ENCODE assay signal across 1 cellular context in the genomic region with DNA sequence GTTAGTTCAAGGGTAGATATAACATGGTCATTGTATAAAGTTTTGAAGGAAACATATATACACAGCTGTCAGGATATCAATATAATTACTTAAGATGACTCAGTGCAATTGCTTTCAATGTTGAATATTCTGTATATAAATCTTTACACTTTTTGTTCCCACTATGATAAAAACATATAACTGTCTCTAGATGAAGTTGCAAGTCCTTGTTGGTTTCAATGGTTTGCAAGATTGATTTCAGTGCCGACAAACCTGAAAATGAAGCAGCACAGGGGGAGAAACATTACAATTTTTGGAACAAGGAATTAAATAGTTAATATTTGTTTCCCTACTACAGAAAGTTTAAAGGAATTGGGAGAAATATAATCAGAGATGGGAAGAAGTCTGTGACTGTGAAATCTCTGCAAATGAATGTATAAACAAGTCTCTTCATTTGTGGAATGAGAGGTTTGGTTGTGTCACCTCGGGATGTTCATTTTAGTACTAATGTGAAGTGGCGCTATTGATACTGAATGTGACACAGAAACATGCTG.
TF ChIP-seq lines count a peak whose summit lies in the region.

No MANE protein-coding gene starts in this region.

TF ChIP-seq in K562, 482 proteins besides CTCF, POLR2A, EP300 and RAD21 (continues in another document):
- no peak for TF ChIP-seq ZNF224 (CRISPR knock-in tag; IDR thresholded peaks at IDR 0.05)
- no peak for TF ChIP-seq TAF1 (IDR thresholded peaks at IDR 0.05; ENCODE audit: control insufficient read depth, extremely low read depth, insufficient read depth, low read length, severe bottlenecking)
- TF ChIP-seq, protein P1, sequence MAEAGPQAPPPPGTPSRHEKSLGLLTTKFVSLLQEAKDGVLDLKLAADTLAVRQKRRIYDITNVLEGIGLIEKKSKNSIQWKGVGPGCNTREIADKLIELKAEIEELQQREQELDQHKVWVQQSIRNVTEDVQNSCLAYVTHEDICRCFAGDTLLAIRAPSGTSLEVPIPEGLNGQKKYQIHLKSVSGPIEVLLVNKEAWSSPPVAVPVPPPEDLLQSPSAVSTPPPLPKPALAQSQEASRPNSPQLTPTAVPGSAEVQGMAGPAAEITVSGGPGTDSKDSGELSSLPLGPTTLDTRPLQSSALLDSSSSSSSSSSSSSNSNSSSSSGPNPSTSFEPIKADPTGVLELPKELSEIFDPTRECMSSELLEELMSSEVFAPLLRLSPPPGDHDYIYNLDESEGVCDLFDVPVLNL (CRISPR knock-in tag; IDR thresholded peaks at IDR 0.05; ENCODE audit: low read depth), result no peak
- TF ChIP-seq BACH1 (tag; IDR thresholded peaks at IDR 0.05), result no peak
- no peak for TF ChIP-seq NR1H2 (CRISPR knock-in tag; IDR thresholded peaks at IDR 0.05)
- TF ChIP-seq MAFG (tag; conservative IDR thresholded peaks at IDR 0.05), result peak; percentile 75
- no peak for TF ChIP-seq ATF6 (CRISPR knock-in tag; IDR thresholded peaks at IDR 0.05)
- TF ChIP-seq RNF2 (IDR thresholded peaks at IDR 0.05), result no peak
- TF ChIP-seq RFX7 (CRISPR knock-in tag; IDR thresholded peaks at IDR 0.05), result no peak
- no peak for TF ChIP-seq ZSCAN29 (IDR thresholded peaks at IDR 0.05)
- no peak for TF ChIP-seq WHSC1 (IDR thresholded peaks at IDR 0.05; ENCODE audit: low read length)
- TF ChIP-seq NR3C1 (CRISPR knock-in tag; IDR thresholded peaks at IDR 0.05), result no peak
- no peak for TF ChIP-seq ZFP1 (CRISPR knock-in tag; IDR thresholded peaks at IDR 0.05)
- 0 out of 2 replicates have a peak, but pooled peaks have one; percentile 40 for TF ChIP-seq ZNF589 (CRISPR knock-in tag; IDR thresholded peaks at IDR 0.05; ENCODE audit: low read depth)
- peak; percentile 39 for TF ChIP-seq MEIS2 (IDR thresholded peaks at IDR 0.05; ENCODE audit: partially characterized antibody)
- no peak for TF ChIP-seq E2F1 (CRISPR knock-in tag; IDR thresholded peaks at IDR 0.05)
- no peak for TF ChIP-seq TEAD1 (CRISPR knock-in tag; IDR thresholded peaks at IDR 0.05)
- TF ChIP-seq CCNT2 (IDR thresholded peaks at IDR 0.05; ENCODE audit: borderline replicate concordance, extremely low read depth, insufficient read length, low read depth, low read length), result no peak
- TF ChIP-seq ZNF316 (IDR thresholded peaks at IDR 0.05), result peak; percentile 72
- TF ChIP-seq, protein P2, sequence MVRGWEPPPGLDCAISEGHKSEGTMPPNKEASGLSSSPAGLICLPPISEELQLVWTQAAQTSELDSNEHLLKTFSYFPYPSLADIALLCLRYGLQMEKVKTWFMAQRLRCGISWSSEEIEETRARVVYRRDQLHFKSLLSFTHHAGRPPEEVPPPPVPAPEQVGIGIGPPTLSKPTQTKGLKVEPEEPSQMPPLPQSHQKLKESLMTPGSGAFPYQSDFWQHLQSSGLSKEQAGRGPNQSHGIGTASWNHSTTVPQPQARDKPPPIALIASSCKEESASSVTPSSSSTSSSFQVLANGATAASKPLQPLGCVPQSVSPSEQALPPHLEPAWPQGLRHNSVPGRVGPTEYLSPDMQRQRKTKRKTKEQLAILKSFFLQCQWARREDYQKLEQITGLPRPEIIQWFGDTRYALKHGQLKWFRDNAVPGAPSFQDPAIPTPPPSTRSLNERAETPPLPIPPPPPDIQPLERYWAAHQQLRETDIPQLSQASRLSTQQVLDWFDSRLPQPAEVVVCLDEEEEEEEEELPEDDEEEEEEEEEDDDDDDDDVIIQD (CRISPR knock-in tag; IDR thresholded peaks at IDR 0.05), result no peak
- TF ChIP-seq ZNF518B (CRISPR knock-in tag; IDR thresholded peaks at IDR 0.05), result no peak
- no peak for TF ChIP-seq KDM5B (IDR thresholded peaks at IDR 0.05; ENCODE audit: insufficient replicate concordance, low read depth, low read length)
- TF ChIP-seq CREBBP (IDR thresholded peaks at IDR 0.05; ENCODE audit: low read depth, low read length), result no peak
- TF ChIP-seq IFI16 (CRISPR knock-in tag; IDR thresholded peaks at IDR 0.05), result peak; percentile 54; the same call in 1 of the 2 replicates
- no peak for TF ChIP-seq ZNF212 (CRISPR knock-in tag; IDR thresholded peaks at IDR 0.05)
- TF ChIP-seq, protein P3, sequence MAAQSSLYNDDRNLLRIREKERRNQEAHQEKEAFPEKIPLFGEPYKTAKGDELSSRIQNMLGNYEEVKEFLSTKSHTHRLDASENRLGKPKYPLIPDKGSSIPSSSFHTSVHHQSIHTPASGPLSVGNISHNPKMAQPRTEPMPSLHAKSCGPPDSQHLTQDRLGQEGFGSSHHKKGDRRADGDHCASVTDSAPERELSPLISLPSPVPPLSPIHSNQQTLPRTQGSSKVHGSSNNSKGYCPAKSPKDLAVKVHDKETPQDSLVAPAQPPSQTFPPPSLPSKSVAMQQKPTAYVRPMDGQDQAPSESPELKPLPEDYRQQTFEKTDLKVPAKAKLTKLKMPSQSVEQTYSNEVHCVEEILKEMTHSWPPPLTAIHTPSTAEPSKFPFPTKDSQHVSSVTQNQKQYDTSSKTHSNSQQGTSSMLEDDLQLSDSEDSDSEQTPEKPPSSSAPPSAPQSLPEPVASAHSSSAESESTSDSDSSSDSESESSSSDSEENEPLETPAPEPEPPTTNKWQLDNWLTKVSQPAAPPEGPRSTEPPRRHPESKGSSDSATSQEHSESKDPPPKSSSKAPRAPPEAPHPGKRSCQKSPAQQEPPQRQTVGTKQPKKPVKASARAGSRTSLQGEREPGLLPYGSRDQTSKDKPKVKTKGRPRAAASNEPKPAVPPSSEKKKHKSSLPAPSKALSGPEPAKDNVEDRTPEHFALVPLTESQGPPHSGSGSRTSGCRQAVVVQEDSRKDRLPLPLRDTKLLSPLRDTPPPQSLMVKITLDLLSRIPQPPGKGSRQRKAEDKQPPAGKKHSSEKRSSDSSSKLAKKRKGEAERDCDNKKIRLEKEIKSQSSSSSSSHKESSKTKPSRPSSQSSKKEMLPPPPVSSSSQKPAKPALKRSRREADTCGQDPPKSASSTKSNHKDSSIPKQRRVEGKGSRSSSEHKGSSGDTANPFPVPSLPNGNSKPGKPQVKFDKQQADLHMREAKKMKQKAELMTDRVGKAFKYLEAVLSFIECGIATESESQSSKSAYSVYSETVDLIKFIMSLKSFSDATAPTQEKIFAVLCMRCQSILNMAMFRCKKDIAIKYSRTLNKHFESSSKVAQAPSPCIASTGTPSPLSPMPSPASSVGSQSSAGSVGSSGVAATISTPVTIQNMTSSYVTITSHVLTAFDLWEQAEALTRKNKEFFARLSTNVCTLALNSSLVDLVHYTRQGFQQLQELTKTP (IDR thresholded peaks at IDR 0.05; ENCODE audit: low read depth in 1 of 2, partially characterized antibody in 2 of 2), result no peak
- no peak for TF ChIP-seq ZNF253 (CRISPR knock-in tag; conservative IDR thresholded peaks at IDR 0.05)
- no peak for TF ChIP-seq KDM4B (IDR thresholded peaks at IDR 0.05; ENCODE audit: borderline replicate concordance in 2 of 2, low read depth in 1 of 2)
- no peak for TF ChIP-seq PCBP2 (IDR thresholded peaks at IDR 0.05; ENCODE audit: low read depth, low read length, poor library complexity, severe bottlenecking)
- TF ChIP-seq FOXA3 (CRISPR knock-in tag; conservative IDR thresholded peaks at IDR 0.05 in 1 of 2, IDR thresholded peaks at IDR 0.05 in 1 of 2), result no peak
- peak; percentile 26; the same call in 1 of the 2 replicates for TF ChIP-seq ATF3 (IDR thresholded peaks at IDR 0.05)
- TF ChIP-seq ATF3 (CRISPR knock-in tag; conservative IDR thresholded peaks at IDR 0.05), result no peak
- TF ChIP-seq, protein P4, sequence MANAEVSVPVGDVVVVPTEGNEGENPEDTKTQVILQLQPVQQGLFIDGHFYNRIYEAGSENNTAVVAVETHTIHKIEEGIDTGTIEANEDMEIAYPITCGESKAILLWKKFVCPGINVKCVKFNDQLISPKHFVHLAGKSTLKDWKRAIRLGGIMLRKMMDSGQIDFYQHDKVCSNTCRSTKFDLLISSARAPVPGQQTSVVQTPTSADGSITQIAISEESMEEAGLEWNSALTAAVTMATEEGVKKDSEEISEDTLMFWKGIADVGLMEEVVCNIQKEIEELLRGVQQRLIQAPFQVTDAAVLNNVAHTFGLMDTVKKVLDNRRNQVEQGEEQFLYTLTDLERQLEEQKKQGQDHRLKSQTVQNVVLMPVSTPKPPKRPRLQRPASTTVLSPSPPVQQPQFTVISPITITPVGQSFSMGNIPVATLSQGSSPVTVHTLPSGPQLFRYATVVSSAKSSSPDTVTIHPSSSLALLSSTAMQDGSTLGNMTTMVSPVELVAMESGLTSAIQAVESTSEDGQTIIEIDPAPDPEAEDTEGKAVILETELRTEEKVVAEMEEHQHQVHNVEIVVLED (CRISPR knock-in tag; IDR thresholded peaks at IDR 0.05), result no peak
- TF ChIP-seq KDM1A (IDR thresholded peaks at IDR 0.05), result peak; percentile 61 to 72; a peak in 3 of 4 replicates
- TF ChIP-seq FOXK2 (conservative IDR thresholded peaks at IDR 0.05 in 1 of 2, IDR thresholded peaks at IDR 0.05 in 1 of 2; ENCODE audit: low read depth in 2 of 2), result 0 out of 4 replicates have a peak, but pooled peaks of 1 of the 2 experiments have one; percentile 11
- TF ChIP-seq NCOA4 (IDR thresholded peaks at IDR 0.05; ENCODE audit: partially characterized antibody), result no peak
- no peak for TF ChIP-seq ZNF76 (CRISPR knock-in tag; IDR thresholded peaks at IDR 0.05; ENCODE audit: borderline replicate concordance)
- no peak for TF ChIP-seq POLR3G (IDR thresholded peaks at IDR 0.05; ENCODE audit: extremely low read depth, insufficient read length, insufficient replicate concordance)
- TF ChIP-seq FOXP1 (CRISPR knock-in tag; IDR thresholded peaks at IDR 0.05), result no peak
- TF ChIP-seq CCAR2 (IDR thresholded peaks at IDR 0.05; ENCODE audit: low read depth, low read length), result no peak
- TF ChIP-seq NFE2 (IDR thresholded peaks at IDR 0.05; ENCODE audit: low read depth), result peak; percentile 69
- no peak for TF ChIP-seq YY1 (IDR thresholded peaks at IDR 0.05; ENCODE audit: borderline replicate concordance in 1 of 3, control insufficient read depth in 1 of 3, extremely low read depth in 1 of 3, insufficient read depth in 3 of 3, insufficient read length in 1 of 3, insufficient replicate concordance in 2 of 3, low read depth in 1 of 3, low read length in 2 of 3)
- TF ChIP-seq PHF8 (IDR thresholded peaks at IDR 0.05; ENCODE audit: borderline replicate concordance, low read length), result no peak
- TF ChIP-seq C11orf30 (IDR thresholded peaks at IDR 0.05; ENCODE audit: low read depth), result peak; percentile 70; the same call in 1 of the 2 replicates
